Comparison of ENCODE assay signal across 11 cellular contexts in genomic region chr12:51028811-51029146, GRCh38. TPM values are rescaled to one million over a fixed set of nuclear protein-coding genes. Genes with fewer than 3 reads are reported as not detected.
DNase-seq lines count a peak whose midpoint lies in the region; ATAC-seq, FAIRE-seq and TF ChIP-seq lines count a peak whose summit lies in the region.
"Had no signal": no experiment of that assay in that cellular context is flagged by ENCODE, and none has a peak within 500 bp of the region (broad histone marks: within the 10 kb centered on the region; RNA-seq: fewer than 3 reads in every experiment).

No MANE protein-coding gene starts in this region.

- DNase-seq in BJ (ENCODE audit: low read depth) (peak; percentile 10), NCI-H226 (peak; percentile 49), H1 (ENCODE audit: low read depth in 1 of 2, low spot score in 2 of 2) (no peak), NCI-H1092 treated with DMSO at 0.1 percent for 48 hours (lab: John Stamatoyannopoulos, UW) (no peak), DMS153 (lab: John Stamatoyannopoulos, UW) (no peak)
- DNase-seq in activated CD4-positive, alpha-beta T cell treated with anti-CD3 and anti-CD28 coated beads, Interleukin-2, amount 50 U/mL, for 1 hour: no peak

- peak overlapping the region; percentile 72; the same call in 1 of the 2 replicates for H2AFZ ChIP-seq in H1 (ENCODE audit: low read length)

- no peak overlapping the region for H2BK5ac ChIP-seq in H1 (ENCODE audit: low read depth, low read length)

- no peak overlapping the region for H4K91ac ChIP-seq in H1 (replicated peaks; ENCODE audit: insufficient read length, low read length)

- H2BK20ac ChIP-seq in H1 (ENCODE audit: low read length): no peak overlapping the region

- no peaks in the 10 kb centered on the region for H4K20me1 ChIP-seq in H1 (replicated peaks in 1 of 2; ENCODE audit: control insufficient read depth in 1 of 2, insufficient read depth in 2 of 2, low read length in 2 of 2)

- H3K23ac ChIP-seq in H1 (ENCODE audit: insufficient read length): no peak overlapping the region

- H3K23me2 ChIP-seq in H1 (ENCODE audit: low read depth, low read length): peaks cover 1% of the 10 kb centered on the region; the same call in 1 of the 2 replicates

- no peak overlapping the region for H4K5ac ChIP-seq in H1 (ENCODE audit: insufficient read length, low read depth, low read length)

- no peak overlapping the region for H3K9ac ChIP-seq in H1 (replicated peaks in 1 of 4; ENCODE audit: extremely low read depth in 1 of 4, low read depth in 3 of 4, low read length in 3 of 4)

- H3K4me3 ChIP-seq in BJ (ENCODE audit: low read depth, low read length) (no peak overlapping the region), H1 (ENCODE audit: extremely low read depth in 1 of 4, insufficient read depth in 2 of 4, low read depth in 3 of 4, low read length in 4 of 4) (no peak overlapping the region; a peak in 1 of 8 replicates), muscle layer of duodenum (ENCODE audit: low read depth in 1 of 2, low read length in 2 of 2) (no peak overlapping the region)
- H3K4me3 ChIP-seq: SJCRH30 had no signal

- CTCF ChIA-PET in BJ (lab: Yijun Ruan, JAX): interaction anchor here (0.5 to 1.7 kb wide), 5 partner anchors 14 to 369 kb away, joined by 3 to 6 read pairs (median 5); no protein-coding TSS in a partner anchor
- CTCF ChIA-PET in H1 (lab: Charles Lee; ENCODE audit: partially characterized antibody): interaction anchor here (0.5 to 8.0 kb wide), 13 partner anchors 8 to 1408 kb away, joined by 3 to 66 read pairs (median 7); no protein-coding TSS in a partner anchor

- TF ChIP-seq RAD21 in H1 (IDR thresholded peaks at IDR 0.05 in 1 of 2, conservative IDR thresholded peaks at IDR 0.05 in 1 of 2; ENCODE audit: low read depth in 2 of 2, low read length in 2 of 2): no peak

- H3K4me1 ChIP-seq in H1 (replicated peaks in 1 of 4; ENCODE audit: control insufficient read depth in 3 of 4, insufficient read depth in 4 of 4, low read length in 3 of 4) (peaks cover 9 to 16% (median 13%) of the 10 kb centered on the region in 4 experiments), muscle layer of duodenum (ENCODE audit: control insufficient read depth in 1 of 2, insufficient read depth in 2 of 2, low read length in 2 of 2) (peaks cover 3 to 8% of the 10 kb centered on the region in 2 donors)
- H3K4me1 ChIP-seq: SJCRH30 had no signal

- no peak overlapping the region for H3K14ac ChIP-seq in H1 (ENCODE audit: insufficient read length)

- TF ChIP-seq CTCF in BJ (IDR thresholded peaks at IDR 0.05; ENCODE audit: insufficient read depth, low read depth, low read length) (no peak), H1 (IDR thresholded peaks at IDR 0.05; ENCODE audit: control extremely low read depth in 1 of 3, insufficient read depth in 1 of 3, low read depth in 1 of 3, low read length in 3 of 3) (no peak)

- no peaks in the 10 kb centered on the region for H3K27me3 ChIP-seq in BJ (ENCODE audit: control insufficient read depth, insufficient read depth, low read length)
- no peaks in the 10 kb centered on the region; a peak in 1 of 7 replicates for H3K27me3 ChIP-seq in H1 (replicated peaks in 1 of 4; ENCODE audit: control insufficient read depth in 3 of 4, extremely low read depth in 1 of 4, insufficient read depth in 3 of 4, low read length in 3 of 4)
- H3K27me3 ChIP-seq in muscle layer of duodenum (ENCODE audit: low read depth, low read length): no peaks in the 10 kb centered on the region
- H3K27me3 ChIP-seq: SJCRH30 had no signal

- H3K9me3 ChIP-seq in H1 (ENCODE audit: insufficient read depth in 2 of 2, low read depth in 1 of 2, low read length in 1 of 2): no peaks in the 10 kb centered on the region
- H3K9me3 ChIP-seq in muscle layer of duodenum (ENCODE audit: control insufficient read depth in 1 of 2, low read length in 2 of 2): no peaks in the 10 kb centered on the region
- H3K9me3 ChIP-seq: SJCRH30 had no signal

- H2BK120ac ChIP-seq in H1 (replicated peaks; ENCODE audit: low read depth, low read length): no peak overlapping the region

- H2AK5ac ChIP-seq in H1 (ENCODE audit: low read depth, low read length): no peak overlapping the region

- no peak overlapping the region for H3K18ac ChIP-seq in H1 (ENCODE audit: extremely low read depth, low read length)

- H3K79me1 ChIP-seq in H1 (ENCODE audit: low read depth, low read length): peaks cover 2% of the 10 kb centered on the region; the same call in 1 of the 2 replicates

- POLR2A ChIA-PET in BJ (lab: Charles Lee): interaction anchor here (0.6 kb wide), 1 partner anchor 94 kb away, joined by 3 read pairs; no protein-coding TSS in a partner anchor
- POLR2A ChIA-PET in H1 (lab: Charles Lee; ENCODE audit: partially characterized antibody): interaction anchor here (0.9 to 1.8 kb wide), 3 partner anchors 11 to 54 kb away, joined by 3 to 8 read pairs (median 3); partner anchors contain the start of gene CSRNP2

- no peak for TF ChIP-seq EP300 in H1 (IDR thresholded peaks at IDR 0.05; ENCODE audit: borderline replicate concordance in 1 of 2, low read depth in 2 of 2, low read length in 2 of 2)

- H2BK15ac ChIP-seq in H1 (ENCODE audit: low read length): no peak overlapping the region

- H4K8ac ChIP-seq in H1 (ENCODE audit: extremely low read depth, insufficient read depth, low read length): no peak overlapping the region

- no peak overlapping the region for H2BK12ac ChIP-seq in H1 (ENCODE audit: low read depth, low read length)

- no peak overlapping the region for H3K27ac ChIP-seq in H1 (ENCODE audit: low read depth, low read length)
- H3K27ac ChIP-seq in muscle layer of duodenum (ENCODE audit: low read length): peak overlapping the region; percentile 1
- H3K27ac ChIP-seq: SJCRH30 had no signal

- H3K79me2 ChIP-seq in H1 (ENCODE audit: control insufficient read depth in 1 of 2, insufficient read depth in 2 of 2, low read length in 2 of 2): peaks cover 4 to 18% of the 10 kb centered on the region in 2 experiments

- WGBS in H1 (ENCODE audit: extremely low coverage in 1 of 2, insufficient coverage in 1 of 2, insufficient read length in 1 of 2, insufficient replicate concordance in 2 of 2, low coverage in 1 of 2, low lambda C conversion rate in 2 of 2, missing lambda C conversion rate in 1 of 2), 2 experiments: 79% methylated on average over 5 of the region's 5 CpGs; no CpG with 5 or more reads in 1 of the 2 experiments

- no peak overlapping the region for H3K4ac ChIP-seq in H1 (replicated peaks; ENCODE audit: insufficient read length, low read depth, low read length)

- peak overlapping the region; percentile 26 to 50; a peak in 3 of 4 replicates for H3K4me2 ChIP-seq in H1 (ENCODE audit: insufficient read depth in 1 of 2, low read depth in 2 of 2, low read length in 2 of 2)

- no peak for FAIRE-seq in H1 (lab: Jason Lieb, UNC)
- FAIRE-seq: GM12891, TTC549 had no signal

- no peak for ATAC-seq in GM18873 (IDR thresholded peaks at IDR 0.05; ENCODE audit: low FRiP score, unreplicated experiment)

- H3K56ac ChIP-seq in H1 (replicated peaks; ENCODE audit: insufficient read length, low read depth, low read length): no peak overlapping the region

- H3K36me3 ChIP-seq in BJ (ENCODE audit: control insufficient read depth, insufficient read depth, low read length) (no peaks in the 10 kb centered on the region), H1 (ENCODE audit: control insufficient read depth in 2 of 4, insufficient read depth in 4 of 4, low read length in 3 of 4) (no peaks in the 10 kb centered on the region), muscle layer of duodenum (ENCODE audit: control insufficient read depth in 1 of 2, insufficient read depth in 2 of 2, low read length in 2 of 2) (peaks cover 0 to 10% of the 10 kb centered on the region in 2 donors)
- H3K36me3 ChIP-seq: SJCRH30 had no signal

- TF ChIP-seq POLR2A in H1 (IDR thresholded peaks at IDR 0.05; ENCODE audit: control extremely low read depth in 1 of 2, low read depth in 2 of 2, low read length in 2 of 2): no peak

TF ChIP-seq in H1, 55 proteins besides CTCF, POLR2A, EP300 and RAD21 (continues in another document):
- TF ChIP-seq YY1 (IDR thresholded peaks at IDR 0.05; ENCODE audit: low read depth, low read length): no peak
- TF ChIP-seq CHD1 (IDR thresholded peaks at IDR 0.05; ENCODE audit: low read depth, low read length): no peak

RNA-seq across cellular contexts. Expression of gene SLC11A2, which starts 2.6 kb away (rescaled TPM):
- 51.4 and 55.4 TPM in 2 replicates for polyA plus RNA-seq in BJ (2011; rRNA removed)
- 37.3 and 64.5 TPM in 2 replicates for polyA minus RNA-seq in BJ (2011; rRNA and poly(A)+ RNA removed)
- 59.3 and 61.5 TPM in 2 replicates for total RNA-seq in H1 (2021; fragmentation: NEBNext Ultra II Directional; extraction: Animal tissue kit (Norgen Biotek cat#: 25700))
- 42.8 and 55.0 TPM in 2 replicates for polyA plus RNA-seq in H1 (2011; rRNA removed)
- polyA plus RNA-seq in H1 (2011; cell fraction: cytosol; rRNA removed): 47.5 TPM
- 67.8 TPM for polyA plus RNA-seq in H1 (2011; cell fraction: nucleus; rRNA removed)
- polyA plus RNA-seq in H1 (2012, experiment 1 of 2): 31.7 to 50.0 TPM (median 40.8 TPM) in 4 replicates
- polyA plus RNA-seq in H1 (2012, experiment 2 of 2): 6.9 TPM
- 47.6 TPM for polyA plus RNA-seq in H1 (2013, experiment 1 of 2)
- polyA plus RNA-seq in H1 (2013, experiment 2 of 2): 48.7 TPM
- polyA minus RNA-seq in H1 (2011; rRNA and poly(A)+ RNA removed): 129 and 143 TPM in 2 replicates
- polyA minus RNA-seq in H1 (2011; cell fraction: cytosol; rRNA and poly(A)+ RNA removed): 41.7 TPM
- 77.3 TPM for polyA minus RNA-seq in H1 (2011; cell fraction: nucleus; rRNA and poly(A)+ RNA removed)

RNA-seq across cellular contexts. Expression of gene LETMD1, which starts 19.3 kb away (rescaled TPM):
- polyA plus RNA-seq in BJ (2011; rRNA removed) (57.1 and 58.9 TPM in 2 replicates), H1 (2011; rRNA removed) (52.0 and 65.3 TPM in 2 replicates)
- polyA minus RNA-seq in BJ (2011; rRNA and poly(A)+ RNA removed): 22.3 and 28.3 TPM in 2 replicates
- 31.9 and 39.4 TPM in 2 replicates for total RNA-seq in H1 (2021; fragmentation: NEBNext Ultra II Directional; extraction: Animal tissue kit (Norgen Biotek cat#: 25700))
- 70.9 TPM for polyA plus RNA-seq in H1 (2011; cell fraction: cytosol; rRNA removed)
- 74.8 TPM for polyA plus RNA-seq in H1 (2011; cell fraction: nucleus; rRNA removed)
- 54.7 to 66.8 TPM (median 60.2 TPM) in 4 replicates for polyA plus RNA-seq in H1 (2012, experiment 1 of 2)
- polyA plus RNA-seq in H1 (2012, experiment 2 of 2): 40.4 TPM
- polyA plus RNA-seq in H1 (2013, experiment 1 of 2): 39.1 TPM
- polyA plus RNA-seq in H1 (2013, experiment 2 of 2): 38.6 TPM
- polyA minus RNA-seq in H1 (2011; rRNA and poly(A)+ RNA removed): 79.6 and 89.9 TPM in 2 replicates
- 29.4 TPM for polyA minus RNA-seq in H1 (2011; cell fraction: cytosol; rRNA and poly(A)+ RNA removed)
- polyA minus RNA-seq in H1 (2011; cell fraction: nucleus; rRNA and poly(A)+ RNA removed): 37.1 TPM

RNA-seq across cellular contexts. Expression of gene CSRNP2, which starts 54.6 kb away (rescaled TPM):
- polyA plus RNA-seq in BJ (2011; rRNA removed) (20.9 and 21.0 TPM in 2 replicates), H1 (2011; rRNA removed) (11.3 and 13.7 TPM in 2 replicates)
- polyA minus RNA-seq in BJ (2011; rRNA and poly(A)+ RNA removed): 13.7 and 21.2 TPM in 2 replicates
- 31.9 and 34.0 TPM in 2 replicates for total RNA-seq in H1 (2021; fragmentation: NEBNext Ultra II Directional; extraction: Animal tissue kit (Norgen Biotek cat#: 25700))
- 13.9 TPM for polyA plus RNA-seq in H1 (2011; cell fraction: cytosol; rRNA removed)
- 13.2 TPM for polyA plus RNA-seq in H1 (2011; cell fraction: nucleus; rRNA removed)
- polyA plus RNA-seq in H1 (2012, experiment 1 of 2): 15.2 to 17.1 TPM (median 16.4 TPM) in 4 replicates
- 9.8 TPM for polyA plus RNA-seq in H1 (2012, experiment 2 of 2)
- polyA plus RNA-seq in H1 (2013, experiment 1 of 2): 13.0 TPM
- 12.3 TPM for polyA plus RNA-seq in H1 (2013, experiment 2 of 2)
- 17.2 and 23.8 TPM in 2 replicates for polyA minus RNA-seq in H1 (2011; rRNA and poly(A)+ RNA removed)
- 19.9 TPM for polyA minus RNA-seq in H1 (2011; cell fraction: cytosol; rRNA and poly(A)+ RNA removed)
- 18.7 TPM for polyA minus RNA-seq in H1 (2011; cell fraction: nucleus; rRNA and poly(A)+ RNA removed)

Comparison
In these comparisons a context has a peak if more than half of its experiments do, and no peak if none do; other contexts are left out.
1. DNase-seq: peak in BJ (single experiment) and NCI-H226 (single experiment); none in H1 (0 of 2), NCI-H1092 treated with DMSO at 0.1 percent for 48 hours (single experiment), activated CD4-positive, alpha-beta T cell treated with anti-CD3 and anti-CD28 coated beads, Interleukin-2, amount 50 U/mL, for 1 hour (single experiment) and DMS153 (single experiment).